In the genomic region with DNA sequence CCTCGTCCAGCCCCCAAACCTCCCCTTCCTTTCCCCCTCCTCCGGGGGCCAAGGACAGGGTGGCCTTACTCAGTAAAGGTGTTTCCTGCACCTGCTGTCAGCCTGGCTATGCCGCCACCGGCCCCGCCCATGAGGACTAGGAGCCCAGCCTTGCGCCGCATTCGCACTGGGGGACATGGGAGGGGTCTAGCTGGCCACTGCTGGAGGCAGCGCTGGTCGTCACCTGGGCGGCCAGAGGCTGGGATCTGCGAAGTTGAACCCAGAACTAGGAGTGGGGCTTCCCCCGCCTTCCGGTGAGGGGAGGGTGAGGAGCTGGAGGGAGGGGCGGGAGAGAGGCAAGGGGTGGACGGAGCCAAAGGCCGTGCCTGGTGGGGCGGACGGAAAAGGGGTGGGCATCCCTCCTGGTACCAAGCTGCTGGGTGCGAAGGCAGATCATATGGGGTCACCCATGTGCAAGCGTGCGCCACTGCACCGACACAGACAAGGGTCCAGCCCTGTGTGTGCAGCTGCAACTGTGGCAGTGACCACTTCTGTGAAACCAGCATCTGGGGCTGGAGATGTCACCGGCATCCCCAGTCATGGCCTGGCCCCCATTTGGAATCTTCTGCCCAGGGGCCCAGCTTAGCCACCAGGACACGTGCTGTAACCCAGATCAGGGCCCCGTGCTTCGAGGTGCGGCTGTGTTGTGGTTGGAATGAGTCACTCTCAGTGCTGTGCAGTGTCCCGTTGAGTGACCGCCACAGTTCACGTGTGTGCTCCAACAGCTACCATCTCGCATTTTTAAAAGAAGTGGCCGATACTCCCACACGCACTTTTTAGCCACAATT, we compare ENCODE assay signal across 10 cellular contexts. TPM values are rescaled to one million over a fixed set of nuclear protein-coding genes. Genes with fewer than 3 reads are reported as not detected.
DNase-seq lines count a peak whose midpoint lies in the region; ATAC-seq and TF ChIP-seq lines count a peak whose summit lies in the region.
"Had no signal": no experiment of that assay in that cellular context is flagged by ENCODE, and none has a peak within 500 bp of the region (broad histone marks: within the 10 kb centered on the region; RNA-seq: fewer than 3 reads in every experiment).

No MANE protein-coding gene starts in this region.

- H3K9me3 Mint-ChIP-seq in brain (peaks cover 0 to 2% (median 0%) of the 10 kb centered on the region in 5 experiments), mesothelial cell of epicardium (no peaks in the 10 kb centered on the region)

- H3K27ac Mint-ChIP-seq in brain, result no peak overlapping the region
- H3K27ac Mint-ChIP-seq in mesothelial cell of epicardium, result no peak overlapping the region

- peaks cover 34% of the 10 kb centered on the region for H3K36me3 Mint-ChIP-seq in brain
- H3K36me3 Mint-ChIP-seq in mesothelial cell of epicardium, result peaks cover 9% of the 10 kb centered on the region

- DNase-seq in CD1c-positive myeloid dendritic cell (ENCODE audit: extremely low spot score), result peak; percentile 12
- peak; percentile 77 for DNase-seq in LHCN-M2 (ENCODE audit: low read depth)
- no peak for DNase-seq in mesothelial cell of epicardium (ENCODE audit: low spot score in 2 of 2, unreplicated experiment in 2 of 2)
- no peak for DNase-seq in NCI-H2029 treated with DMSO at 0.1 percent for 48 hours (lab: John Stamatoyannopoulos, UW)
- DNase-seq in SIG-M5 (lab: John Stamatoyannopoulos, UW), result no peak
- DNase-seq: activated CD8-positive, alpha-beta memory T cell treated with anti-CD3 and anti-CD28 coated beads, Interleukin-2, amount 50 U/mL, for 4 hours; DND-41 had no signal

- ATAC-seq in GM21367 (IDR thresholded peaks at IDR 0.05; ENCODE audit: unreplicated experiment) (no peak), GM21786 (IDR thresholded peaks at IDR 0.05; ENCODE audit: unreplicated experiment) (no peak)

- H3K4me1 Mint-ChIP-seq in brain (no peaks in the 10 kb centered on the region), mesothelial cell of epicardium (peaks cover 2% of the 10 kb centered on the region)

- H3K27me3 Mint-ChIP-seq in brain, result peaks cover 52% of the 10 kb centered on the region
- H3K27me3 Mint-ChIP-seq in mesothelial cell of epicardium (ENCODE audit: low read depth), result peaks cover 37% of the 10 kb centered on the region

- H3K4me3 Mint-ChIP-seq in brain (peak overlapping the region in 3 of 5 experiments; percentile 23 to 31 (median 30)), mesothelial cell of epicardium (peak overlapping the region; percentile 15)

- TF ChIP-seq CTCF in brain (conservative IDR thresholded peaks at IDR 0.05) (no peak), mesothelial cell of epicardium (IDR thresholded peaks at IDR 0.05; ENCODE audit: unreplicated experiment) (no peak)

RNA-seq across cellular contexts. Expression of a gene that starts 8.5 kb away (rescaled TPM):
- total RNA-seq in LHCN-M2 (2014; rRNA removed) (not detected in 2 replicates), mesothelial cell of epicardium (2.5 to 3.5 TPM (median 2.7 TPM) in 3 replicates)
- not detected for polyA plus RNA-seq in LHCN-M2 (2012)
- polyA plus RNA-seq in brain (ENCODE audit: insufficient read depth, low read depth, low replicate concordance), result 0.41 TPM

Comparison
In these comparisons a context has a peak if more than half of its experiments do, and no peak if none do; other contexts are left out.
1. DNase-seq: peak in CD1c-positive myeloid dendritic cell (single experiment) and LHCN-M2 (single experiment); none in mesothelial cell of epicardium (0 of 2), NCI-H2029 treated with DMSO at 0.1 percent for 48 hours (single experiment) and SIG-M5 (single experiment).